In the genomic region with DNA sequence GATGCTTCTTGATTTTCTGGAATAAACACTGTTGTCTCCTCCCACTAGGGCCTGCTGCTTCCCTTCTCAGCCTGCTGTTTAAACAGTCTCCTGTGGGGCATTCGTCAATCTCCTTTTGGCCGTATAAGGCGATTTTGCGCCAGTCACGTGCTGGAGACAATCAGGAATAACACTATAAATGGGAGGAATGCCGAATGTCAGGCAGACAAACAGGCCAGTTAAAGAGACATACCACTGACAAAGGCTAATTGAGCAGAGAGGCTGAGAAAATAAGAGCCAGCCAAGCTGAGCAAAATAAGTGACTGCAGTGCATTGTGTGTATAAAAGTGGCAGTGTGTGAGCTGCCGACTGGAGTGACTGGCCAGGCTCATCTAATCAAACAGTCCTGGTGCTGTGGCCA, we compare ENCODE assay signal across 8 cellular contexts. TPM values are rescaled to one million over a fixed set of nuclear protein-coding genes. Genes with fewer than 3 reads are reported as not detected.
A peak's percentile ranks its signal among the peaks of the same experiment; 100 is the strongest.
DNase-seq lines count a peak whose midpoint lies in the region; ATAC-seq, FAIRE-seq and TF ChIP-seq lines count a peak whose summit lies in the region.

No MANE protein-coding gene starts in this region.

- FAIRE-seq in GM19239 (lab: Jason Lieb, UNC) = no peak

- peak; percentile 90 for ATAC-seq in sciatic nerve

- no peaks in the 10 kb centered on the region for H3K27me3 ChIP-seq in BE2C

- no peaks in the 10 kb centered on the region for H3K9me3 ChIP-seq in BE2C

- no peaks in the 10 kb centered on the region for H3K36me3 ChIP-seq in BE2C

- intact Hi-C loops in sciatic nerve (cut with DNase I) = no loop called here

- peak; percentile 31; the same call in 1 of the 2 replicates for TF ChIP-seq CTCF in BE2C (IDR thresholded peaks at IDR 0.05; ENCODE audit: low read depth, low read length)

- peak; percentile 61 for DNase-seq in BE2C
- DNase-seq in NCI-H1105 treated with DMSO at 0.1 percent for 48 hours (lab: John Stamatoyannopoulos, UW) = peak; percentile 74
- peak; percentile 86 for DNase-seq in astrocyte of the hippocampus (ENCODE audit: low read depth, low spot score)
- DNase-seq in inferior parietal cortex (ENCODE audit: extremely low spot score) = peak; percentile 86
- DNase-seq in sciatic nerve (ENCODE audit: low spot score) = peak; percentile 77
- no peak for DNase-seq in SKM-1 treated with dmso at 0.1 percent for 144 hours (lab: John Stamatoyannopoulos, UW; ENCODE audit: unreplicated experiment)
- DNase-seq in GM19239 (ENCODE audit: insufficient read length, low spot score) = no peak
- no peak for DNase-seq in T1000 (lab: John Stamatoyannopoulos, UW)

- H3K4me3 ChIP-seq in BE2C (ENCODE audit: low read depth, low read length) = peak overlapping the region; percentile 33

- peaks cover 11% of the 10 kb centered on the region for H3K4me1 ChIP-seq in BE2C

RNA-seq across cellular contexts. Expression of a gene that starts 23.3 kb away (rescaled TPM):
- 12.4 TPM for polyA plus RNA-seq in BE2C (2012; ENCODE audit: insufficient read depth, insufficient read length, low read depth)
- 22.2 TPM for total RNA-seq in sciatic nerve

RNA-seq across cellular contexts. Expression of a gene that starts 23.4 kb away (rescaled TPM):
- polyA plus RNA-seq in BE2C (2012; ENCODE audit: insufficient read depth, insufficient read length, low read depth) = 8.9 TPM
- total RNA-seq in sciatic nerve = 4.6 TPM

Comparison
In these comparisons a context has a peak if more than half of its experiments do, and no peak if none do; other contexts are left out.
1. DNase-seq: peak in BE2C (single experiment), NCI-H1105 treated with DMSO at 0.1 percent for 48 hours (single experiment), astrocyte of the hippocampus (single experiment), inferior parietal cortex (single experiment) and sciatic nerve (single experiment); none in SKM-1 treated with dmso at 0.1 percent for 144 hours (single experiment), GM19239 (single experiment) and T1000 (single experiment).